ENCODE assay signal across 8 cellular contexts in the genomic region with DNA sequence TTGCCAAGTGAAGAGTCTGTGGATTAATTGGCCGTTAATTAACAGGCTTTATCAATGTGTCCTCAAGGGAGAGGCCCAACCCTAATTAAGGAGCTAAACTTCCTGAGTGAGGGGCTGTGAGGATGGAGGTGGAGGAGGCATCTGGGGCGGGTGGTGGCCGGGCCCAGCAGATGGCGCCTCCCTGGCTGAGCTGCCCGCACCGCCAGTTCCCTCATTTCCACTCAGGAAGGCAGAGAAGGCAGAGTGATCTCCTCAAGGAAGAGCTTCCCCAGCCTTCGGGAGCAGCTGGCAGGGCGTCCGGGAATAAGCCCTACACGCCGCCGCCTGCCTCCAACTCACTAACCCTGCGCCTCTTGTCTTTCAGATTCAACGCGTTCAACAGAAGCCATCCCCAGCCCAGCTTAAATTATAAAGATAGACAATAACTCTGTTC. TPM values are rescaled to one million over a fixed set of nuclear protein-coding genes. Genes with fewer than 3 reads are reported as not detected.
DNase-seq lines count a peak whose midpoint lies in the region; ATAC-seq and TF ChIP-seq lines count a peak whose summit lies in the region.

No MANE protein-coding gene starts in this region.

- H2AFZ ChIP-seq in PC-3 (ENCODE audit: low read length): no peak overlapping the region
- no peak overlapping the region for H2AFZ ChIP-seq in fibroblast of lung (ENCODE audit: low read length)

- H3K9ac ChIP-seq in PC-3 (ENCODE audit: low read length) (no peak overlapping the region), fibroblast of lung (ENCODE audit: insufficient read depth, low read length) (peak overlapping the region; percentile 43)

- POLR2A ChIA-PET in PC-3 (lab: Charles Lee; ENCODE audit: unreplicated experiment): no interaction called here

- H3K9me3 ChIP-seq in PC-3 (ENCODE audit: low read length): no peaks in the 10 kb centered on the region
- H3K9me3 ChIP-seq in fibroblast of lung (ENCODE audit: control insufficient read depth, insufficient read depth, low read depth, low read length): no peaks in the 10 kb centered on the region

- peaks cover 24% of the 10 kb centered on the region for H3K4me1 Mint-ChIP-seq in nephron
- H3K4me1 Mint-ChIP-seq in activated naive CD4-positive, alpha-beta T cell treated with anti-CD3 and anti-CD28 coated beads for 36 hours (ENCODE audit: low read depth): no peaks in the 10 kb centered on the region

- no peaks in the 10 kb centered on the region for H3K4me1 ChIP-seq in PC-3 (ENCODE audit: insufficient read depth, low read length)
- peaks cover 16% of the 10 kb centered on the region for H3K4me1 ChIP-seq in fibroblast of lung (ENCODE audit: control insufficient read depth, extremely low read depth, insufficient read depth, low read length)

- no peaks in the 10 kb centered on the region for H3F3A ChIP-seq in PC-3 (ENCODE audit: low read length, unreplicated experiment)

- peaks cover 63% of the 10 kb centered on the region for H3K36me3 Mint-ChIP-seq in nephron (ENCODE audit: low read depth)
- H3K36me3 Mint-ChIP-seq in activated naive CD4-positive, alpha-beta T cell treated with anti-CD3 and anti-CD28 coated beads for 36 hours (ENCODE audit: low read depth): peaks cover 14% of the 10 kb centered on the region

- no TSS peak for BruUV-seq in PC-3 (replicated peaks; lab: Mats Ljungman, UMichigan)

- H3K9me2 ChIP-seq in PC-3 (replicated peaks; ENCODE audit: low read length): no peaks in the 10 kb centered on the region

- H3K27ac ChIP-seq in PC-3 (ENCODE audit: low read length): no peak overlapping the region
- H3K27ac ChIP-seq in fibroblast of lung (ENCODE audit: insufficient read depth, low read length): peak overlapping the region; percentile 60

- DNase-seq in PC-3 (peak; percentile 42), fibroblast of lung (ENCODE audit: low read depth in 2 of 2) (peak; percentile 58 to 82)
- no peak for DNase-seq in activated naive CD4-positive, alpha-beta T cell treated with anti-CD3 and anti-CD28 coated beads for 36 hours

- 0 out of 3 replicates have a peak, but pooled peaks have one; percentile 2 for TF ChIP-seq CTCF in GM12872 (IDR thresholded peaks at IDR 0.05; ENCODE audit: insufficient read depth, low read depth, low read length)
- peak; percentile 69 for TF ChIP-seq CTCF in PC-3 (conservative IDR thresholded peaks at IDR 0.05; ENCODE audit: low read depth, low read length)
- peak; percentile 73 to 80 for TF ChIP-seq CTCF in fibroblast of lung (conservative IDR thresholded peaks at IDR 0.05 in 1 of 2, IDR thresholded peaks at IDR 0.05 in 1 of 2; ENCODE audit: low read depth in 1 of 2, low read length in 2 of 2)
- TF ChIP-seq CTCF in nephron (IDR thresholded peaks at IDR 0.05; ENCODE audit: unreplicated experiment in 3 of 3): peak; percentile 58 to 69 (median 65)

- no peaks in the 10 kb centered on the region for H3K27me3 Mint-ChIP-seq in nephron (ENCODE audit: low read depth)
- no peaks in the 10 kb centered on the region for H3K27me3 Mint-ChIP-seq in activated naive CD4-positive, alpha-beta T cell treated with anti-CD3 and anti-CD28 coated beads for 36 hours (ENCODE audit: low read depth)

- H3K27ac Mint-ChIP-seq in nephron: peak overlapping the region; percentile 44 to 59 (median 57)
- no peak overlapping the region for H3K27ac Mint-ChIP-seq in activated naive CD4-positive, alpha-beta T cell treated with anti-CD3 and anti-CD28 coated beads for 36 hours

- peaks cover 22% of the 10 kb centered on the region; the same call in 1 of the 2 replicates for H3K36me3 ChIP-seq in PC-3 (ENCODE audit: low read depth, low read length)
- H3K36me3 ChIP-seq in fibroblast of lung (ENCODE audit: control insufficient read depth, insufficient read depth, low read length): peaks cover 21% of the 10 kb centered on the region

- no peak for TF ChIP-seq POLR2A in GM18505 (IDR thresholded peaks at IDR 0.05; ENCODE audit: borderline replicate concordance, extremely low read depth, insufficient read depth, insufficient read length)

- ATAC-seq in PC-3 (peak; percentile 78), HG03565 (IDR thresholded peaks at IDR 0.05; ENCODE audit: unreplicated experiment) (no peak), GM18505 (IDR thresholded peaks at IDR 0.05; ENCODE audit: unreplicated experiment) (no peak), HG03139 (IDR thresholded peaks at IDR 0.05; ENCODE audit: unreplicated experiment) (no peak)

- no peaks in the 10 kb centered on the region for H3K79me2 ChIP-seq in PC-3 (ENCODE audit: low read length)
- H3K79me2 ChIP-seq in fibroblast of lung (ENCODE audit: control insufficient read depth, insufficient read depth, low read length): no peaks in the 10 kb centered on the region

- H3K27me3 ChIP-seq in PC-3 (ENCODE audit: low read length) (no peaks in the 10 kb centered on the region), fibroblast of lung (ENCODE audit: control insufficient read depth, insufficient read depth, low read length) (no peaks in the 10 kb centered on the region)

- intact Hi-C loops in PC-3 (cut with micrococcal nuclease): loop anchor here (1.0 to 2.0 kb wide), 2 partner anchors 111 to 163 kb away; no protein-coding TSS in a partner anchor
- intact Hi-C loops in activated naive CD4-positive, alpha-beta T cell treated with anti-CD3 and anti-CD28 coated beads for 36 hours (cut with micrococcal nuclease): loop anchor here (1.0 to 5.0 kb wide), 2 partner anchors 112 to 163 kb away; a partner anchor contains a TSS

- H3K4me2 ChIP-seq in PC-3 (ENCODE audit: low read length) (no peak overlapping the region), fibroblast of lung (ENCODE audit: extremely low read depth, insufficient read depth, low read length) (peak overlapping the region; percentile 33)

- CTCF ChIA-PET in PC-3 (lab: Charles Lee): interaction anchor here (0.6 to 1.3 kb wide), 4 partner anchors 109 to 314 kb away, joined by 3 to 6 read pairs (median 4); no protein-coding TSS in a partner anchor
- CTCF ChIA-PET in activated naive CD4-positive, alpha-beta T cell treated with anti-CD3 and anti-CD28 coated beads for 36 hours (lab: Charles Lee): interaction anchor here (0.9 to 2.2 kb wide), 7 partner anchors 9 to 163 kb away, joined by 3 to 17 read pairs (median 4); no protein-coding TSS in a partner anchor

- H4K20me1 ChIP-seq in PC-3 (ENCODE audit: low read length) (no peaks in the 10 kb centered on the region), fibroblast of lung (ENCODE audit: control insufficient read depth, extremely low read depth, insufficient read depth, low read length) (no peaks in the 10 kb centered on the region)

- no peaks in the 10 kb centered on the region for H3K9me3 Mint-ChIP-seq in nephron
- no peaks in the 10 kb centered on the region for H3K9me3 Mint-ChIP-seq in activated naive CD4-positive, alpha-beta T cell treated with anti-CD3 and anti-CD28 coated beads for 36 hours

- H3K4me3 ChIP-seq in PC-3 (ENCODE audit: low read length) (no peak overlapping the region), fibroblast of lung (replicated peaks in 1 of 4; ENCODE audit: control extremely low read depth in 1 of 4, insufficient read depth in 1 of 4, low read depth in 3 of 4, low read length in 4 of 4) (no peak overlapping the region)

- no peak overlapping the region for H3K4me3 Mint-ChIP-seq in nephron
- H3K4me3 Mint-ChIP-seq in activated naive CD4-positive, alpha-beta T cell treated with anti-CD3 and anti-CD28 coated beads for 36 hours: no peak overlapping the region

RNA-seq across cellular contexts. Expression of a gene that starts 55.5 kb away (rescaled TPM):
- total RNA-seq in PC-3 (2014; rRNA removed) (3.9 and 5.6 TPM in 2 replicates), fibroblast of lung (2.6 and 4.0 TPM in 2 replicates)
- 3.4 and 3.5 TPM in 2 replicates for polyA plus RNA-seq in fibroblast of lung
- polyA plus RNA-seq in fibroblast of lung (2012): 3.5 and 4.4 TPM in 2 replicates
- 8.2 and 9.5 TPM in 2 replicates for polyA minus RNA-seq in fibroblast of lung (ENCODE audit: low replicate concordance)
- 1 to 10 TPM; 6.0 to 6.9 TPM for total RNA-seq in activated naive CD4-positive, alpha-beta T cell treated with anti-CD3 and anti-CD28 coated beads for 36 hours

Comparison
In these comparisons a context has a peak if more than half of its experiments do, and no peak if none do; other contexts are left out.
1. CTCF ChIP-seq: peak in every context shown above with its lines; median percentile 76 in fibroblast of lung; 69 in PC-3; 65 in nephron; 2 in GM12872.